In the genomic region with DNA sequence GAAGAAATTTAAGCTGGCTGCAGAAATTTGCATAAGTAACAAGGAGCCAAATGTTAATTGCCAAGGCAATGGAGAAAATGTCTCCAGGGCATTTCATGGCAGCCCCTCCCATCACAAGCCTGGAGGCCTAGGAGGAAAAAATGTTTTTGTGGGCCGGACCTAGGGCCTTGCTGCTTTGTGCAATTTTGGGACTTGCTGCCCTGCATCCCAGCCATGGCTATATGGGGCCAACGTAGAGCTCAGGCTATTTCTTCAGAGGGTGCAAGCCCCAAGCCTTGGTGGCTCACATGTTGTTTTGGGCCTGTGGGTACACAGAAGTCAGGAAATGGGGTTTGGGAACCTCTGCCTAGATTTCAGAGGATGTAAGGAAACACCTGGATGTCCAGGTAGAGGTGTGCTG, we compare ENCODE assay signal across 21 cellular contexts. TPM values are rescaled to one million over a fixed set of nuclear protein-coding genes. Genes with fewer than 3 reads are reported as not detected.
DNase-seq lines count a peak whose midpoint lies in the region; ATAC-seq, FAIRE-seq and TF ChIP-seq lines count a peak whose summit lies in the region.
"Had no signal": no experiment of that assay in that cellular context is flagged by ENCODE, and none has a peak within 500 bp of the region (broad histone marks: within the 10 kb centered on the region; RNA-seq: fewer than 3 reads in every experiment).

No MANE protein-coding gene starts in this region.

- H3K9ac ChIP-seq in HepG2 (ENCODE audit: insufficient read depth, low read depth, low read length), result no peak overlapping the region
- no peak overlapping the region for H3K9ac ChIP-seq in mesendoderm (ENCODE audit: low read length)
- H3K9ac ChIP-seq in neural progenitor cell, result no peak overlapping the region

- H3F3A ChIP-seq in neural progenitor cell (ENCODE audit: low read depth), result no peaks in the 10 kb centered on the region

- no peak for TF ChIP-seq RAD21 in HepG2 (CRISPR knock-in tag; IDR thresholded peaks at IDR 0.05)

- no peak overlapping the region for H3K4ac ChIP-seq in mesendoderm (ENCODE audit: low read depth, low read length)

- no peak overlapping the region for H2BK15ac ChIP-seq in mesendoderm (replicated peaks; ENCODE audit: low read depth)

- H3K4me3 Mint-ChIP-seq in WTC11 (no peak overlapping the region), neural progenitor cell (no peak overlapping the region)
- H3K4me3 Mint-ChIP-seq: CD4-positive, alpha-beta memory T cell had no signal

- no peak overlapping the region for H2AK5ac ChIP-seq in mesendoderm (ENCODE audit: low read length)

- no peak overlapping the region for H3K4me3 ChIP-seq in HepG2 (replicated peaks in 1 of 3; ENCODE audit: insufficient read depth in 1 of 3, low read depth in 2 of 3, low read length in 3 of 3)
- no peak overlapping the region for H3K4me3 ChIP-seq in right lobe of liver
- H3K4me3 ChIP-seq in esophagus muscularis mucosa, result no peak overlapping the region
- peak overlapping the region; percentile 12 for H3K4me3 ChIP-seq in mesendoderm (ENCODE audit: low read length)
- no peak overlapping the region for H3K4me3 ChIP-seq in neural progenitor cell

- no peak overlapping the region for H4K8ac ChIP-seq in mesendoderm (ENCODE audit: low read depth, low read length)

- H2BK120ac ChIP-seq in mesendoderm (ENCODE audit: low read depth, low read length), result no peak overlapping the region

- no peaks in the 10 kb centered on the region for H3K79me1 ChIP-seq in mesendoderm (ENCODE audit: low read length)

- ATAC-seq in HepG2, result no peak
- ATAC-seq in right lobe of liver, result no peak
- no peak for ATAC-seq in WTC11
- no peak for ATAC-seq in GM21360 (IDR thresholded peaks at IDR 0.05; ENCODE audit: unreplicated experiment)

- intact Hi-C loops in HepG2 (cut with micrococcal nuclease; ENCODE audit: unreplicated experiment), result no loop called here
- intact Hi-C loops in right lobe of liver (cut with DNase I), result no loop called here
- intact Hi-C loops in esophagus muscularis mucosa (cut with DNase I), result no loop called here

- CTCF ChIA-PET in HepG2 (lab: Yijun Ruan, JAX; ENCODE audit: low intra/inter-chr PET ratio, low total read pairs) (no interaction called here), WTC11 (lab: Charles Lee) (no interaction called here), RWPE1 (lab: Yijun Ruan, JAX) (no interaction called here)

- no peak overlapping the region for H3K23ac ChIP-seq in mesendoderm (ENCODE audit: low read length)

- H3K36me3 Mint-ChIP-seq in WTC11 (peaks cover 43% of the 10 kb centered on the region), neural progenitor cell (peaks cover 43% of the 10 kb centered on the region)

- in situ Hi-C loops in HepG2 (cut with HindIII; ENCODE audit: extremely low pct_ligation_motif_present, low pct_unique_long_range_greater_than_20kb), result no loop called here

- H3K9me3 Mint-ChIP-seq in WTC11, result peaks cover 36% of the 10 kb centered on the region
- H3K9me3 Mint-ChIP-seq in neural progenitor cell, result peaks cover 30% of the 10 kb centered on the region

- no peak overlapping the region for H2BK5ac ChIP-seq in mesendoderm (ENCODE audit: low read length)

- H3K27me3 Mint-ChIP-seq in WTC11 (ENCODE audit: low read depth), result peaks cover 7% of the 10 kb centered on the region
- peaks cover 2% of the 10 kb centered on the region for H3K27me3 Mint-ChIP-seq in neural progenitor cell (ENCODE audit: insufficient read depth, low read depth)
- H3K27me3 Mint-ChIP-seq: CD4-positive, alpha-beta memory T cell had no signal

- H3K27ac Mint-ChIP-seq in WTC11 (no peak overlapping the region), neural progenitor cell (no peak overlapping the region)

- H3K4me1 Mint-ChIP-seq in WTC11 (peaks cover 7% of the 10 kb centered on the region), neural progenitor cell (no peaks in the 10 kb centered on the region)
- H3K4me1 Mint-ChIP-seq: CD4-positive, alpha-beta memory T cell had no signal

- H3K9me3 ChIP-seq in HepG2 (ENCODE audit: low read length) (peaks cover 26% of the 10 kb centered on the region), right lobe of liver (no peaks in the 10 kb centered on the region), esophagus muscularis mucosa (peaks cover 0 to 5% (median 0%) of the 10 kb centered on the region in 4 donors), neural progenitor cell (ENCODE audit: low read depth) (no peaks in the 10 kb centered on the region)

- H4K5ac ChIP-seq in mesendoderm (ENCODE audit: low read length), result no peak overlapping the region

- no peak overlapping the region for H3K18ac ChIP-seq in mesendoderm (ENCODE audit: low read length)

- WGBS in HepG2 (ENCODE audit: low lambda C conversion rate), result 48% methylated on average over 2 of the region's 2 CpGs
- no CpG with 5 or more reads among the region's 2 CpGs for WGBS in right lobe of liver (ENCODE audit: insufficient coverage, low coverage, low lambda C conversion rate, missing lambda C conversion rate)
- 100% methylated on average over 1 of the region's 2 CpGs for WGBS in esophagus muscularis mucosa
- no CpG with 5 or more reads among the region's 2 CpGs for WGBS in mesendoderm (ENCODE audit: extremely low coverage, insufficient coverage, low lambda C conversion rate)

- TF ChIP-seq POLR2A in HepG2 (IDR thresholded peaks at IDR 0.05; ENCODE audit: insufficient read depth in 1 of 2, low read depth in 2 of 2, low read length in 2 of 2) (no peak), right lobe of liver (IDR thresholded peaks at IDR 0.05) (no peak), esophagus muscularis mucosa (IDR thresholded peaks at IDR 0.05; ENCODE audit: low read depth) (no peak)

- TF ChIP-seq EP300 in HepG2 (IDR thresholded peaks at IDR 0.05; ENCODE audit: low read depth in 2 of 2, low read length in 2 of 2) (no peak), HepG2 (CRISPR knock-in tag; IDR thresholded peaks at IDR 0.05; ENCODE audit: borderline replicate concordance) (no peak), esophagus muscularis mucosa (IDR thresholded peaks at IDR 0.05) (no peak)

- peaks cover 23% of the 10 kb centered on the region for H3K4me1 ChIP-seq in HepG2 (ENCODE audit: insufficient read depth, low read length)
- H3K4me1 ChIP-seq in right lobe of liver, result peaks cover 0 to 22% (median 0%) of the 10 kb centered on the region in 4 donors
- H3K4me1 ChIP-seq in esophagus muscularis mucosa, result peaks cover 5 to 9% (median 6%) of the 10 kb centered on the region in 4 donors
- H3K4me1 ChIP-seq in mesendoderm (ENCODE audit: control insufficient read depth, low read depth, low read length), result peaks cover 7% of the 10 kb centered on the region
- no peaks in the 10 kb centered on the region for H3K4me1 ChIP-seq in neural progenitor cell

- DNase-seq in HepG2 (ENCODE audit: low spot score), result no peak
- no peak for DNase-seq in right lobe of liver
- DNase-seq in WTC11 (ENCODE audit: low spot score), result no peak
- DNase-seq in esophagus muscularis mucosa (ENCODE audit: extremely low spot score), result peak; percentile 50
- DNase-seq in mesendoderm, result peak; percentile 47
- DNase-seq in neural progenitor cell (ENCODE audit: low spot score), result no peak
- no peak for DNase-seq in RWPE1 (ENCODE audit: low spot score)
- DNase-seq: 8988T; C1 segment of cervical spinal cord; Calu3; CD4-positive, alpha-beta memory T cell; COR-L47; DMS79; EL; GDM1; H7; HCEC 1CT had no signal

- TF ChIP-seq CTCF in HepG2 (CRISPR knock-in tag; IDR thresholded peaks at IDR 0.05), result no peak
- no peak for TF ChIP-seq CTCF in right lobe of liver (IDR thresholded peaks at IDR 0.05)
- TF ChIP-seq CTCF in WTC11 (IDR thresholded peaks at IDR 0.05), result no peak
- TF ChIP-seq CTCF in esophagus muscularis mucosa (IDR thresholded peaks at IDR 0.05), result no peak
- TF ChIP-seq CTCF in neural progenitor cell (IDR thresholded peaks at IDR 0.05), result no peak
- TF ChIP-seq CTCF in RWPE1 (conservative IDR thresholded peaks at IDR 0.05; ENCODE audit: low read depth), result no peak

- POLR2A ChIA-PET in HepG2 (lab: Yijun Ruan, JAX), result no interaction called here
- POLR2A ChIA-PET in WTC11 (lab: Charles Lee), result no interaction called here
- POLR2A ChIA-PET in RWPE1 (lab: Yijun Ruan, JAX; ENCODE audit: low non-redundant PET), result no interaction called here

- H2AFZ ChIP-seq in HepG2 (ENCODE audit: low read length) (no peak overlapping the region), neural progenitor cell (replicated peaks) (no peak overlapping the region)

- H3K27me3 ChIP-seq in HepG2 (ENCODE audit: control insufficient read depth in 1 of 2, insufficient read depth in 2 of 2, low read length in 2 of 2), result peaks cover 0 to 7% of the 10 kb centered on the region in 2 experiments; a peak in 2 of 5 replicates
- H3K27me3 ChIP-seq in right lobe of liver, result no peaks in the 10 kb centered on the region
- H3K27me3 ChIP-seq in esophagus muscularis mucosa, result no peaks in the 10 kb centered on the region
- H3K27me3 ChIP-seq in mesendoderm (ENCODE audit: insufficient read depth, low read length, poor library complexity), result no peaks in the 10 kb centered on the region
- H3K27me3 ChIP-seq in neural progenitor cell, result no peaks in the 10 kb centered on the region

- H3K79me2 ChIP-seq in HepG2 (ENCODE audit: insufficient read depth, low read length) (no peaks in the 10 kb centered on the region), mesendoderm (ENCODE audit: control insufficient read depth, insufficient read depth, low read length) (no peaks in the 10 kb centered on the region), neural progenitor cell (ENCODE audit: low read depth) (no peaks in the 10 kb centered on the region)

- H4K20me1 ChIP-seq in HepG2 (ENCODE audit: insufficient read depth, low read length) (no peaks in the 10 kb centered on the region), neural progenitor cell (ENCODE audit: low read depth) (no peaks in the 10 kb centered on the region)

- H3K56ac ChIP-seq in mesendoderm (ENCODE audit: low read length), result no peak overlapping the region

- no peak for FAIRE-seq in HepG2 (lab: Jason Lieb, UNC)
- FAIRE-seq: GM12891, GM18507, H1 had no signal

- no TSS peak for BruUV-seq in HepG2 (replicated peaks; lab: Mats Ljungman, UMichigan)

- H3K36me3 ChIP-seq in HepG2 (replicated peaks in 1 of 2; ENCODE audit: control insufficient read depth in 1 of 2, insufficient read depth in 2 of 2, low read length in 2 of 2), result no peaks in the 10 kb centered on the region
- H3K36me3 ChIP-seq in right lobe of liver, result no peaks in the 10 kb centered on the region
- H3K36me3 ChIP-seq in esophagus muscularis mucosa, result peaks cover 0 to 5% (median 0%) of the 10 kb centered on the region in 4 donors
- no peaks in the 10 kb centered on the region for H3K36me3 ChIP-seq in mesendoderm (ENCODE audit: control insufficient read depth, insufficient read depth, low read length)
- no peaks in the 10 kb centered on the region for H3K36me3 ChIP-seq in neural progenitor cell

- H3K27ac ChIP-seq in HepG2 (ENCODE audit: extremely low read length, insufficient read depth, low read length) (no peak overlapping the region), right lobe of liver (no peak overlapping the region), esophagus muscularis mucosa (replicated peaks in 1 of 4) (no peak overlapping the region), mesendoderm (ENCODE audit: low read depth, low read length) (no peak overlapping the region), neural progenitor cell (no peak overlapping the region), RWPE1 (no peak overlapping the region)

- H3K4me2 ChIP-seq in HepG2 (ENCODE audit: low read depth, low read length) (no peak overlapping the region), mesendoderm (ENCODE audit: low read length) (no peak overlapping the region), neural progenitor cell (no peak overlapping the region)

RNA-seq across cellular contexts. Expression of a gene that starts 57.7 kb away (rescaled TPM):
- total RNA-seq in HepG2 (2016; rRNA removed; fragmentation: Illumina TruSeq; extraction: Trizol) (38.6 and 68.3 TPM in 2 replicates), right lobe of liver (10 to 100 TPM in 2 of 6 experiments, 1 to 10 TPM in 4; 3.4 to 10.7 (median 8.0) TPM), WTC11 (2021) (40.8 to 55.7 TPM (median 47.8 TPM) in 3 replicates), esophagus muscularis mucosa (10 to 100 TPM; 26.7 to 43.5 (median 39.3) TPM), neural progenitor cell (ENCODE audit: low replicate concordance) (55.5 and 76.7 TPM in 2 replicates)
- 9.3 and 12.1 TPM in 2 replicates for total RNA-seq in HepG2 (2016; cell fraction: cytosol; rRNA removed; fragmentation: Illumina TruSeq; extraction: Trizol; ENCODE audit: low read depth)
- 40.9 and 72.6 TPM in 2 replicates for total RNA-seq in HepG2 (2016; cell fraction: insoluble cytoplasmic fraction; rRNA removed; fragmentation: Illumina TruSeq; extraction: Trizol)
- 18.9 and 19.0 TPM in 2 replicates for total RNA-seq in HepG2 (2016; cell fraction: membrane; rRNA removed; fragmentation: Illumina TruSeq; extraction: Trizol)
- total RNA-seq in HepG2 (2016; cell fraction: nucleus; rRNA removed; fragmentation: Illumina TruSeq; extraction: Trizol), result 24.2 and 27.0 TPM in 2 replicates
- polyA plus RNA-seq in HepG2 (2011; rRNA removed), result 21.6 and 35.7 TPM in 2 replicates
- 14.7 and 22.7 TPM in 2 replicates for polyA plus RNA-seq in HepG2 (2011; cell fraction: cytosol; rRNA removed)
- polyA plus RNA-seq in HepG2 (2011; cell fraction: nucleus; rRNA removed), result 5.7 and 6.8 TPM in 2 replicates
- polyA plus RNA-seq in HepG2 (2012), result 35.0 and 42.6 TPM in 2 replicates
- 4.4 and 4.5 TPM in 2 replicates for polyA plus RNA-seq in HepG2 (2016; cell fraction: cytosol; fragmentation: Illumina TruSeq; extraction: Trizol; ENCODE audit: low read depth)
- polyA plus RNA-seq in HepG2 (2016; cell fraction: insoluble cytoplasmic fraction; fragmentation: Illumina TruSeq; extraction: Trizol; ENCODE audit: low read depth), result 81.1 and 90.4 TPM in 2 replicates
- polyA plus RNA-seq in HepG2 (2016; cell fraction: membrane; fragmentation: Illumina TruSeq; extraction: Trizol; ENCODE audit: low read depth), result 10.8 and 11.2 TPM in 2 replicates
- 35.1 and 36.4 TPM in 2 replicates for polyA plus RNA-seq in HepG2 (2016; cell fraction: nucleus; fragmentation: Illumina TruSeq; extraction: Trizol; ENCODE audit: insufficient read depth, low read depth)
- polyA minus RNA-seq in HepG2 (2011; rRNA and poly(A)+ RNA removed; ENCODE audit: low replicate concordance), result 4.3 and 6.0 TPM in 2 replicates
- polyA minus RNA-seq in HepG2 (2011; cell fraction: cytosol; rRNA and poly(A)+ RNA removed), result 19.6 and 25.8 TPM in 2 replicates
- 30.6 and 35.3 TPM in 2 replicates for polyA minus RNA-seq in HepG2 (2011; cell fraction: nucleus; rRNA and poly(A)+ RNA removed)
- 67.2 TPM for polyA plus RNA-seq in mesendoderm (2013, experiment 1 of 2)
- 67.7 TPM for polyA plus RNA-seq in mesendoderm (2013, experiment 2 of 2)

Comparison
In these comparisons a context has a peak if more than half of its experiments do, and no peak if none do; other contexts are left out.
1. DNase-seq: peak in esophagus muscularis mucosa (single experiment) and mesendoderm (single experiment); none in HepG2 (single experiment), right lobe of liver (0 of 3), WTC11 (single experiment), neural progenitor cell (single experiment) and RWPE1 (single experiment).